ENCODE assay signal across 1 cellular context in genomic region chr2:11746376-11746806, GRCh38.
TF ChIP-seq lines count a peak whose summit lies in the region.

TSS of gene LPIN1 (plus strand) at chr2:11746632. CDS start at chr2:11765542, 18,910 bp downstream.

TF ChIP-seq in HepG2, 621 proteins besides CTCF, POLR2A, EP300 and RAD21 (continued from another document and continues in another):
- TF ChIP-seq HINFP (CRISPR knock-in tag; IDR thresholded peaks at IDR 0.05; ENCODE audit: low read depth) (no peak), ZNF556 (CRISPR knock-in tag; IDR thresholded peaks at IDR 0.05; ENCODE audit: borderline replicate concordance) (0 out of 2 replicates have a peak, but pooled peaks have one; percentile 76), MTA1 (CRISPR knock-in tag; IDR thresholded peaks at IDR 0.05; ENCODE audit: borderline replicate concordance) (no peak), ZNF577 (CRISPR knock-in tag; IDR thresholded peaks at IDR 0.05; ENCODE audit: borderline replicate concordance, low read depth) (no peak), ASH2L (IDR thresholded peaks at IDR 0.05; ENCODE audit: insufficient read length, low read depth, low read length) (peak; percentile 44), SIX1 (CRISPR knock-in tag; IDR thresholded peaks at IDR 0.05; ENCODE audit: borderline replicate concordance) (0 out of 2 replicates have a peak, but pooled peaks have one; percentile 17), ARNT (IDR thresholded peaks at IDR 0.05) (no peak), ZNF501 (CRISPR knock-in tag; IDR thresholded peaks at IDR 0.05) (no peak), SP140L (CRISPR knock-in tag; IDR thresholded peaks at IDR 0.05; ENCODE audit: borderline replicate concordance) (no peak; the same call in 1 of the 2 replicates), CBX5 (CRISPR knock-in tag; IDR thresholded peaks at IDR 0.05; ENCODE audit: borderline replicate concordance) (peak; percentile 3; the same call in 1 of the 2 replicates), MXI1 (IDR thresholded peaks at IDR 0.05; ENCODE audit: borderline replicate concordance, low read depth, low read length) (peak; percentile 96; the same call in 2 of the 3 replicates), ARID3A (IDR thresholded peaks at IDR 0.05; ENCODE audit: low read depth, low read length) (no peak), RERE (CRISPR knock-in tag; IDR thresholded peaks at IDR 0.05; ENCODE audit: low read depth) (0 out of 2 replicates have a peak, but pooled peaks have one; percentile 45), ZNF558 (CRISPR knock-in tag; IDR thresholded peaks at IDR 0.05; ENCODE audit: borderline replicate concordance) (peak; percentile 73; the same call in 1 of the 2 replicates), REXO4 (CRISPR knock-in tag; IDR thresholded peaks at IDR 0.05; ENCODE audit: borderline replicate concordance) (no peak), CEBPG (CRISPR knock-in tag; IDR thresholded peaks at IDR 0.05) (peak; percentile 24; the same call in 1 of the 2 replicates), PAXIP1 (CRISPR knock-in tag; conservative IDR thresholded peaks at IDR 0.05) (peak; percentile 2; the same call in 1 of the 2 replicates), ZNF574 (CRISPR knock-in tag; IDR thresholded peaks at IDR 0.05) (0 out of 2 replicates have a peak, but pooled peaks have one; percentile 45), CERS6 (CRISPR knock-in tag; IDR thresholded peaks at IDR 0.05) (no peak), MAX (IDR thresholded peaks at IDR 0.05) (peak; percentile 94), AHR (CRISPR knock-in tag; IDR thresholded peaks at IDR 0.05) (no peak), RBFOX2 (IDR thresholded peaks at IDR 0.05; ENCODE audit: low read depth, low read length) (peak; percentile 59; the same call in 1 of the 2 replicates), ZNF839 (CRISPR knock-in tag; IDR thresholded peaks at IDR 0.05; ENCODE audit: borderline replicate concordance) (no peak), MTERF4 (CRISPR knock-in tag; IDR thresholded peaks at IDR 0.05) (no peak), MAZ (IDR thresholded peaks at IDR 0.05; ENCODE audit: borderline replicate concordance, low read depth, low read length) (peak; percentile 47), MAZ (CRISPR knock-in tag; IDR thresholded peaks at IDR 0.05; ENCODE audit: low read depth) (no peak), TAF1 (CRISPR knock-in tag; IDR thresholded peaks at IDR 0.05) (no peak; the same call in 1 of the 2 replicates), SAP130 (CRISPR knock-in tag; IDR thresholded peaks at IDR 0.05; ENCODE audit: low read depth) (peak; percentile 73), ZNF572 (CRISPR knock-in tag; IDR thresholded peaks at IDR 0.05) (peak; percentile 40; the same call in 1 of the 2 replicates), FOXA1 (IDR thresholded peaks at IDR 0.05) (no peak), FOXA1 (CRISPR knock-in tag; IDR thresholded peaks at IDR 0.05) (peak; percentile 44; the same call in 1 of the 2 replicates), MXD3 (CRISPR knock-in tag; IDR thresholded peaks at IDR 0.05) (0 out of 2 replicates have a peak, but pooled peaks have one; percentile 22), ZNF816 (CRISPR knock-in tag; IDR thresholded peaks at IDR 0.05; ENCODE audit: borderline replicate concordance) (no peak), MYC (CRISPR knock-in tag; IDR thresholded peaks at IDR 0.05; ENCODE audit: borderline replicate concordance) (peak; percentile 13; the same call in 1 of the 2 replicates), FOSL2 (CRISPR knock-in tag; IDR thresholded peaks at IDR 0.05) (peak; percentile 65), THAP11 (CRISPR knock-in tag; IDR thresholded peaks at IDR 0.05) (peak; percentile 30; the same call in 1 of the 2 replicates), SRSF4 (IDR thresholded peaks at IDR 0.05; ENCODE audit: low read depth, low read length, poor library complexity, severe bottlenecking) (no peak), ZNF563 (CRISPR knock-in tag; IDR thresholded peaks at IDR 0.05) (peak; percentile 91; the same call in 1 of the 2 replicates), POGK (CRISPR knock-in tag; conservative IDR thresholded peaks at IDR 0.05) (peak; percentile 71), ETV6 (CRISPR knock-in tag; conservative IDR thresholded peaks at IDR 0.05) (no peak), YEATS4 (CRISPR knock-in tag; IDR thresholded peaks at IDR 0.05; ENCODE audit: borderline replicate concordance) (peak; percentile 53; the same call in 1 of the 2 replicates)
